In the genomic region with DNA sequence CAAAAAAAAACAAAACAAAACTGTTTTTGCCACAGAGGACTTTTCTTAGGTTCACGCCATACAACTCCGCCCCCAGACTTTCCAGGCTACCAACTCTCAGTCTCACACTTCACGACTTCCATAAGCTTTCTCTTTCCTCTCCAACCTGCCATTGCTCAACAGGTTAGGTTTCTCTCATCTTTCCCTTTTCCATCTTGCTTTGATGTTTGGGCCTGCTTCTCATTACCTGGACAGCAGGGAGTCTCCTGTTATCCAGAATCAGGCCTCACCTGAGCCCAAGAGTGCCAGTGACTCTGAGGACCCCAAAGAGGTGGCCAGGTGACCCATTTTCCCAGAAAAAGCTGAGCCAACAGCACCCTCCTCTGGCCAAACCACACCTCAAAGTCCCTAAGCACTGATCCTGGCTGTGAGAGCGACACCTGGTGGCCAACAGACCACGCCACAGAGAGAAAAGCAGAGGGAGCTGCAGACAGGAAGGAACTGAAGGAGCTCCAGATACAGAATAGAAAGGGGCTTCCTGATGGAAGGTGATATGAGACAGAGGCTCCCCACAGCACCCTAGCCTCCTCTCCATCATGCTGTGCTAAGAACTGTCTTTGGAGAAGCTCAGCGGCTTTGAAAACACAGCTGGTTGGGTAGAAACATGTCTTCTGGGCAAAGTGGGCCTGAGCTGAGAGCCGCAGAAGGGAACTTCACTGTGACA, we compare ENCODE assay signal across 8 cellular contexts.
DNase-seq lines count a peak whose midpoint lies in the region; ATAC-seq, FAIRE-seq and TF ChIP-seq lines count a peak whose summit lies in the region.

No MANE protein-coding gene starts in this region.

- no peak overlapping the region for H3K27ac ChIP-seq in caudate nucleus (ENCODE audit: low read depth, low read length)

- H3K4me3 ChIP-seq in WI38 (ENCODE audit: low read depth, low read length) = no peak overlapping the region

- DNase-seq in GM13977 (ENCODE audit: low spot score) (peak; percentile 87), NCI-H2196 (lab: John Stamatoyannopoulos, UW; ENCODE audit: unreplicated experiment) (peak; percentile 54), caudate nucleus (lab: John Stamatoyannopoulos, UW) (peak in 57 of 61 donors; percentile 53 to 92 (median 75)), islet precursor cell (peak; percentile 94)
- peak; percentile 66 for DNase-seq in stimulated activated CD4-positive, alpha-beta T cell treated with anti-CD3 and anti-CD28 coated beads, Interleukin-15, amount 100 ng/mL, for 1 hour (ENCODE audit: low read depth in 1 of 2, low spot score in 1 of 2)

- in situ Hi-C loops in GM13977 (cut with MboI; ENCODE audit: low pct_unique_long_range_greater_than_20kb, low sequenced_read_pairs, unreplicated experiment) = loop anchor here (10.0 kb wide), 1 partner anchor 241 kb away; no protein-coding TSS in a partner anchor

- TF ChIP-seq CTCF in GM13977 (IDR thresholded peaks at IDR 0.05; ENCODE audit: extremely low read depth, insufficient read depth, missing control alignments) = peak; percentile 100
- peak; percentile 100 for TF ChIP-seq CTCF in WI38 (IDR thresholded peaks at IDR 0.05; ENCODE audit: low read depth, low read length)

- peak; percentile 68 for FAIRE-seq in A204.1 (lab: Jason Lieb, UNC)

- no peak for ATAC-seq in GM19328 (IDR thresholded peaks at IDR 0.05; ENCODE audit: unreplicated experiment)
